ENCODE assay signal across 10 cellular contexts in the genomic region with DNA sequence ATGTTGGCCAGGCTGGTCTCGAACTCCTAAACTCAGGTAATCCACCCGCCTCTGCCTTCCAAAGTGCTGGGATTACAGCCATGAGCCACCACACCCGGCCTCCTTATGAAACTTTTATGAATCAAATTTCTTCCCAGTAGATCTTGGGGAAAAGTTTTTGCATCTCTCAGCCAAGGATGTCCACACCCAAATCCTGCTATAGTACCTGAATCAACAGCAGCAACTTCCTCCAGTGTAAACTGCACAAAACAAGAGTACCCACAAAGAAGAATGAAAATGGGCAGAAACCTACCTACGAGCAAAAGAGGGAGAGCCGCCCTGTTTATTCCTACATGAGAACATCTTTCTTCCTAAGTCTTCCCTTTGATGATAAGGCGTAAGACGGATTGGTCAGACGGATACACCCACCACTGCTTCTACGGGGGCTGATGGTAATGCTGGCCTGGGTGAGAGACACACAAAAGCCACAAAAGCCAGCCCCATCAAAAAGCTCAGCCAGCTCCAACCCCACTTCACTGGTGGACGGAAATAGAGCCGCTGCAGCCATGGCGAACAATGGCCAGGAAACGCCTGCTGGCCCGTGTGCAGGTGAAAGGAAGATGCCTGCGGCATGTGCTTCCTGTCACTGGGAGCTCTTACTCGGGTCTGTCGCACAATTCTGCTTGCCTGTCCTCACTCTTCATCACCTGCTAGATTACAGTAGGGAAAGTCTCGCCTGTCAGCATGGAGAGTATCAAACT. TPM values are rescaled to one million over a fixed set of nuclear protein-coding genes. Genes with fewer than 3 reads are reported as not detected.
A peak's percentile ranks its signal among the peaks of the same experiment; 100 is the strongest.
DNase-seq lines count a peak whose midpoint lies in the region; ATAC-seq and TF ChIP-seq lines count a peak whose summit lies in the region.
"Had no signal": no experiment of that assay in that cellular context is flagged by ENCODE, and none has a peak within 500 bp of the region (broad histone marks: within the 10 kb centered on the region; RNA-seq: fewer than 3 reads in every experiment).

No MANE protein-coding gene starts in this region.

- no peak overlapping the region for H3K9ac ChIP-seq in BLaER1

- H3K9me3 Mint-ChIP-seq in activated T-helper 17 cell treated with anti-CD3 and anti-CD28 coated beads, Interleukin-2, amount 50 U/mL, for 72 hours: no peaks in the 10 kb centered on the region

- POLR2A ChIA-PET in RWPE1 (lab: Yijun Ruan, JAX; ENCODE audit: low non-redundant PET): no interaction called here

- peaks cover 62% of the 10 kb centered on the region for H3K27me3 Mint-ChIP-seq in activated T-helper 17 cell treated with anti-CD3 and anti-CD28 coated beads, Interleukin-2, amount 50 U/mL, for 72 hours

- H3K4me1 ChIP-seq in BLaER1: peaks cover 27% of the 10 kb centered on the region

- DNase-seq in COLO668 (lab: John Stamatoyannopoulos, UW; ENCODE audit: unreplicated experiment): peak; percentile 2
- peak; percentile 83 to 97 for DNase-seq in lung microvascular endothelial cell (ENCODE audit: low read depth in 2 of 2)
- no peak for DNase-seq in RWPE1 (ENCODE audit: low spot score)
- no peak for DNase-seq in DMS 273 treated with DMSO at 0.1 percent for 48 hours (lab: John Stamatoyannopoulos, UW)
- DNase-seq: brain microvascular endothelial cell; stimulated activated CD4-positive, alpha-beta T cell treated with anti-CD3 and anti-CD28 coated beads, Interleukin-4, amount 100 ng/mL, for 24 hours; stomach had no signal

- H3K36me3 Mint-ChIP-seq in activated T-helper 17 cell treated with anti-CD3 and anti-CD28 coated beads, Interleukin-2, amount 50 U/mL, for 72 hours (ENCODE audit: low read depth): no peaks in the 10 kb centered on the region

- no peaks in the 10 kb centered on the region for H3K27me3 ChIP-seq in BLaER1
- H3K27me3 ChIP-seq: brain microvascular endothelial cell, stomach had no signal

- H4K20me1 ChIP-seq in BLaER1: no peaks in the 10 kb centered on the region

- peak overlapping the region; percentile 80 for H3K4me2 ChIP-seq in BLaER1

- H3K27ac ChIP-seq in BLaER1 (no peak overlapping the region), RWPE1 (no peak overlapping the region)
- H3K27ac ChIP-seq: brain microvascular endothelial cell had no signal

- no peaks in the 10 kb centered on the region for H3K36me3 ChIP-seq in BLaER1
- H3K36me3 ChIP-seq: brain microvascular endothelial cell had no signal

- no peak for TF ChIP-seq CTCF in RWPE1 (conservative IDR thresholded peaks at IDR 0.05; ENCODE audit: low read depth)

- no peak overlapping the region for H3K4me3 ChIP-seq in BLaER1
- H3K4me3 ChIP-seq: stomach had no signal

- ATAC-seq in activated T-helper 17 cell treated with anti-CD3 and anti-CD28 coated beads, Interleukin-2, amount 50 U/mL, for 72 hours (replicated peaks): no peak
- ATAC-seq in HG02678 (IDR thresholded peaks at IDR 0.05; ENCODE audit: unreplicated experiment): no peak

- H3K9me3 ChIP-seq in BLaER1: no peaks in the 10 kb centered on the region
- H3K9me3 ChIP-seq: stomach had no signal

- CTCF ChIA-PET in RWPE1 (lab: Yijun Ruan, JAX): interaction anchor here (0.5 to 0.6 kb wide), 2 partner anchors 21 to 49 kb away, joined by 3 to 5 read pairs; no protein-coding TSS in a partner anchor

- H3K4me3 Mint-ChIP-seq in activated T-helper 17 cell treated with anti-CD3 and anti-CD28 coated beads, Interleukin-2, amount 50 U/mL, for 72 hours: peak overlapping the region; percentile 36

- peaks cover 5% of the 10 kb centered on the region for H3K4me1 Mint-ChIP-seq in activated T-helper 17 cell treated with anti-CD3 and anti-CD28 coated beads, Interleukin-2, amount 50 U/mL, for 72 hours

- H3K27ac Mint-ChIP-seq in activated T-helper 17 cell treated with anti-CD3 and anti-CD28 coated beads, Interleukin-2, amount 50 U/mL, for 72 hours: no peak overlapping the region

RNA-seq across cellular contexts. Expression of gene JCAD, which starts 10.4 kb away (rescaled TPM):
- under 1 TPM in 1 of 2 donors, not detected in 1; 0.58 TPM for total RNA-seq in activated T-helper 17 cell treated with anti-CD3 and anti-CD28 coated beads, Interleukin-2, amount 50 U/mL, for 72 hours
- total RNA-seq in lung microvascular endothelial cell: 46.2 and 60.5 TPM in 2 replicates

Comparison
In these comparisons a context has a peak if more than half of its experiments do, and no peak if none do; other contexts are left out.
1. DNase-seq: peak in COLO668 (single experiment) and lung microvascular endothelial cell (2 of 2); none in RWPE1 (single experiment) and DMS 273 treated with DMSO at 0.1 percent for 48 hours (single experiment).
2. RNA of gene JCAD, which starts 10.4 kb away (total RNA-seq): 46.2 to 60.5 TPM in lung microvascular endothelial cell; 0.58 TPM in activated T-helper 17 cell treated with anti-CD3 and anti-CD28 coated beads, Interleukin-2, amount 50 U/mL, for 72 hours; every median in the first group is over 10 times any median in the second.